In genomic region chr4:151048913-151049312, GRCh38 we compare ENCODE assay signal across 23 cellular contexts.
"Had no signal": no experiment of that assay in that cellular context is flagged by ENCODE, and none has a peak within 500 bp of the region (broad histone marks: within the 10 kb centered on the region; RNA-seq: fewer than 3 reads in every experiment).

No MANE protein-coding gene starts in this region.

- H3K4me3 Mint-ChIP-seq: activated B cell treated with CpG ODN at 0.5 μM for 24 hours; activated CD4-positive, alpha-beta memory T cell treated with anti-CD3 and anti-CD28 coated beads for 36 hours; activated naive CD4-positive, alpha-beta T cell treated with anti-CD3 and anti-CD28 coated beads, Interleukin-2, amount 10 ng/mL, durations not matched to agents 7 days and 5 days; activated T-cell treated with anti-CD3 and anti-CD28 coated beads, Interleukin-2, amount 50 U/mL, for 72 hours; naive thymus-derived CD8-positive, alpha-beta T cell; stimulated activated naive CD8-positive, alpha-beta T cell treated with anti-CD3 and anti-CD28 coated beads, Interleukin-15, Interleukin-2, amounts not matched to agents 100 ng/mL and 50 ng/mL, for 24 hours had no signal

- H3K36me3 Mint-ChIP-seq: activated CD4-positive, alpha-beta memory T cell treated with anti-CD3 and anti-CD28 coated beads for 36 hours; activated naive CD4-positive, alpha-beta T cell treated with anti-CD3 and anti-CD28 coated beads, Interleukin-2, amount 10 ng/mL, durations not matched to agents 7 days and 5 days; naive thymus-derived CD8-positive, alpha-beta T cell had no signal

- H3K36me3 ChIP-seq: neutrophil, ovary, right atrium auricular region, tibial artery had no signal

- H3K4me1 ChIP-seq: foreskin keratinocyte, psoas muscle, right atrium auricular region, tibial artery had no signal

- DNase-seq: activated B cell treated with CpG ODN at 0.5 μM for 24 hours; activated CD4-positive, alpha-beta memory T cell treated with anti-CD3 and anti-CD28 coated beads for 36 hours; activated CD4-positive, alpha-beta T cell treated with anti-CD3 and anti-CD28 coated beads for 4 hours; activated effector memory CD4-positive, alpha-beta T cell treated with Interleukin-2 at 50 U/mL for 16 hours; activated naive CD4-positive, alpha-beta T cell treated with anti-CD3 and anti-CD28 coated beads, Interleukin-2, amount 10 ng/mL, durations not matched to agents 7 days and 5 days; activated T-cell treated with anti-CD3 and anti-CD28 coated beads, Interleukin-2, amount 50 U/mL, for 72 hours; cerebellar nuclear complex; effector CD4-positive, alpha-beta T cell; erythroblast; foreskin keratinocyte; naive thymus-derived CD8-positive, alpha-beta T cell; ovary; psoas muscle; stimulated activated CD4-positive, alpha-beta T cell treated with anti-CD3 and anti-CD28 coated beads, Interleukin-1b, Interleukin-23, amount 100 ng/mL, for 48 hours; substantia nigra; T-helper 9 cell; tibial artery had no signal

- H3K4me3 ChIP-seq: coronary artery, lung, ovary, psoas muscle, right atrium auricular region, tibial artery had no signal

- ATAC-seq: activated T-cell treated with anti-CD3 and anti-CD28 coated beads, Interleukin-2, amount 50 U/mL, for 72 hours; foreskin keratinocyte; left lobe of liver; naive thymus-derived CD8-positive, alpha-beta T cell; psoas muscle had no signal

- H3K9me3 Mint-ChIP-seq: activated B cell treated with CpG ODN at 0.5 μM for 24 hours; activated CD4-positive, alpha-beta memory T cell treated with anti-CD3 and anti-CD28 coated beads for 36 hours; activated naive CD4-positive, alpha-beta T cell treated with anti-CD3 and anti-CD28 coated beads, Interleukin-2, amount 10 ng/mL, durations not matched to agents 7 days and 5 days; activated T-cell treated with anti-CD3 and anti-CD28 coated beads, Interleukin-2, amount 50 U/mL, for 72 hours; naive thymus-derived CD8-positive, alpha-beta T cell; stimulated activated naive CD8-positive, alpha-beta T cell treated with anti-CD3 and anti-CD28 coated beads, Interleukin-15, Interleukin-2, amounts not matched to agents 100 ng/mL and 50 ng/mL, for 24 hours had no signal

- H3K27me3 ChIP-seq: foreskin keratinocyte, neutrophil, ovary, right atrium auricular region, tibial artery had no signal

- H3K27ac ChIP-seq: coronary artery, foreskin keratinocyte, neutrophil, ovary, psoas muscle, right atrium auricular region, tibial artery had no signal

- H3K4me1 Mint-ChIP-seq: activated B cell treated with CpG ODN at 0.5 μM for 24 hours; activated naive CD4-positive, alpha-beta T cell treated with anti-CD3 and anti-CD28 coated beads, Interleukin-2, amount 10 ng/mL, durations not matched to agents 7 days and 5 days; naive thymus-derived CD8-positive, alpha-beta T cell had no signal

- H3K27ac Mint-ChIP-seq: activated B cell treated with CpG ODN at 0.5 μM for 24 hours; activated CD4-positive, alpha-beta memory T cell treated with anti-CD3 and anti-CD28 coated beads for 36 hours; activated naive CD4-positive, alpha-beta T cell treated with anti-CD3 and anti-CD28 coated beads, Interleukin-2, amount 10 ng/mL, durations not matched to agents 7 days and 5 days; activated T-cell treated with anti-CD3 and anti-CD28 coated beads, Interleukin-2, amount 50 U/mL, for 72 hours; stimulated activated naive CD8-positive, alpha-beta T cell treated with anti-CD3 and anti-CD28 coated beads, Interleukin-15, Interleukin-2, amounts not matched to agents 100 ng/mL and 50 ng/mL, for 24 hours had no signal

- H3K27me3 Mint-ChIP-seq: activated CD4-positive, alpha-beta memory T cell treated with anti-CD3 and anti-CD28 coated beads for 36 hours; activated naive CD4-positive, alpha-beta T cell treated with anti-CD3 and anti-CD28 coated beads, Interleukin-2, amount 10 ng/mL, durations not matched to agents 7 days and 5 days; naive thymus-derived CD8-positive, alpha-beta T cell; stimulated activated naive CD8-positive, alpha-beta T cell treated with anti-CD3 and anti-CD28 coated beads, Interleukin-15, Interleukin-2, amounts not matched to agents 100 ng/mL and 50 ng/mL, for 24 hours had no signal

- H3K9me3 ChIP-seq: neutrophil, ovary, psoas muscle, right atrium auricular region, tibial artery had no signal
